Comparison of ENCODE assay signal across 28 cellular contexts in genomic region chr16:11144122-11144521, GRCh38.
"Had no signal": no experiment of that assay in that cellular context is flagged by ENCODE, and none has a peak within 500 bp of the region (broad histone marks: within the 10 kb centered on the region; RNA-seq: fewer than 3 reads in every experiment).

No MANE protein-coding gene starts in this region.

- DNase-seq: activated B cell treated with CpG ODN at 0.5 μM for 24 hours; activated CD4-positive, alpha-beta T cell treated with anti-CD3 and anti-CD28 coated beads, Interleukin-2, amount 50 U/mL, for 1 hour; activated CD8-positive, alpha-beta T cell treated with anti-CD3 and anti-CD28 coated beads for 36 hours; activated T-cell treated with anti-CD3 and anti-CD28 coated beads, Interleukin-2, amount 50 U/mL, for 48 hours; adrenal gland; hypothalamus; kidney; left colon; occipital lobe; sigmoid colon; small intestine; stimulated activated CD4-positive, alpha-beta T cell treated with anti-CD3 and anti-CD28 coated beads, Interleukin-4, amount 100 ng/mL, for 24 hours; stomach; T-cell; thyroid gland; upper lobe of right lung had no signal

- H3K27me3 Mint-ChIP-seq: activated B cell treated with CpG ODN at 0.5 μM for 24 hours; activated CD8-positive, alpha-beta T cell treated with anti-CD3 and anti-CD28 coated beads for 36 hours; activated naive CD8-positive, alpha-beta T cell; brain; stimulated activated memory B cell treated with anti-CD40 and anti-IgM and Interleukin-4, amounts not matched to agents 10 μg/mL and 1 μg/mL and 100 μg/mL, for 72 hours; T-cell had no signal

- H3K27ac Mint-ChIP-seq: activated B cell treated with CpG ODN at 0.5 μM for 24 hours; activated CD8-positive, alpha-beta T cell treated with anti-CD3 and anti-CD28 coated beads for 36 hours; activated naive CD8-positive, alpha-beta T cell; activated T-helper 2 cell treated with anti-CD3 and anti-CD28 coated beads, Interferon-gamma antibody, Interleukin-2, Interleukin-4, amounts not matched to agents 10 μg/mL and 5 μg/mL and 100 μg/mL, durations not matched to agents 14 hours and 24 hours and 36 hours; brain; stimulated activated memory B cell treated with anti-CD40 and anti-IgM and Interleukin-4, amounts not matched to agents 10 μg/mL and 1 μg/mL and 100 μg/mL, for 72 hours; T-cell had no signal

- ATAC-seq: activated CD8-positive, alpha-beta T cell treated with anti-CD3 and anti-CD28 coated beads for 36 hours; left colon; stimulated activated memory B cell treated with anti-CD40 and anti-IgM and Interleukin-4, amounts not matched to agents 10 μg/mL and 1 μg/mL and 100 μg/mL, for 72 hours; T-cell; upper lobe of right lung had no signal

- H3K36me3 ChIP-seq: adrenal gland, ascending aorta, cardiac muscle cell, heart left ventricle, sigmoid colon, stomach, thyroid gland, upper lobe of right lung had no signal

- H3K4me1 Mint-ChIP-seq: activated B cell treated with CpG ODN at 0.5 μM for 24 hours; stimulated activated memory B cell treated with anti-CD40 and anti-IgM and Interleukin-4, amounts not matched to agents 10 μg/mL and 1 μg/mL and 100 μg/mL, for 72 hours had no signal

- H3K4me1 ChIP-seq: parathyroid adenoma had no signal

- H3K4me3 Mint-ChIP-seq: activated B cell treated with CpG ODN at 0.5 μM for 24 hours; activated CD8-positive, alpha-beta T cell treated with anti-CD3 and anti-CD28 coated beads for 36 hours; activated naive CD8-positive, alpha-beta T cell; brain; immature natural killer cell; stimulated activated memory B cell treated with anti-CD40 and anti-IgM and Interleukin-4, amounts not matched to agents 10 μg/mL and 1 μg/mL and 100 μg/mL, for 72 hours; T-cell; T-helper 2 cell treated with Interferon-gamma antibody and Interleukin-4, amounts not matched to agents 5 μg/mL and 100 μg/mL, for 36 hours had no signal

- H3K9me3 ChIP-seq: adrenal gland, ascending aorta, heart left ventricle, sigmoid colon, stomach, thyroid gland, upper lobe of right lung had no signal

- H3K9me3 Mint-ChIP-seq: activated B cell treated with CpG ODN at 0.5 μM for 24 hours; activated CD8-positive, alpha-beta T cell treated with anti-CD3 and anti-CD28 coated beads for 36 hours; activated T-helper 2 cell treated with anti-CD3 and anti-CD28 coated beads, Interferon-gamma antibody, Interleukin-2, Interleukin-4, amounts not matched to agents 10 μg/mL and 5 μg/mL and 100 μg/mL, durations not matched to agents 14 hours and 24 hours and 36 hours; brain; immature natural killer cell; stimulated activated memory B cell treated with anti-CD40 and anti-IgM and Interleukin-4, amounts not matched to agents 10 μg/mL and 1 μg/mL and 100 μg/mL, for 72 hours; T-cell; T-helper 2 cell treated with Interferon-gamma antibody and Interleukin-4, amounts not matched to agents 5 μg/mL and 100 μg/mL, for 36 hours had no signal

- FAIRE-seq: endothelial cell of umbilical vein, kidney, small intestine had no signal

- H3K4me3 ChIP-seq: adrenal gland, ascending aorta, cardiac muscle cell, heart left ventricle, lung, sigmoid colon, stomach, thyroid gland, upper lobe of right lung had no signal

- H3K27ac ChIP-seq: adrenal gland, ascending aorta, cardiac muscle cell, parathyroid adenoma, sigmoid colon, thyroid gland, upper lobe of right lung had no signal
